18 cellular contexts compared by ENCODE assay signal in the genomic region with DNA sequence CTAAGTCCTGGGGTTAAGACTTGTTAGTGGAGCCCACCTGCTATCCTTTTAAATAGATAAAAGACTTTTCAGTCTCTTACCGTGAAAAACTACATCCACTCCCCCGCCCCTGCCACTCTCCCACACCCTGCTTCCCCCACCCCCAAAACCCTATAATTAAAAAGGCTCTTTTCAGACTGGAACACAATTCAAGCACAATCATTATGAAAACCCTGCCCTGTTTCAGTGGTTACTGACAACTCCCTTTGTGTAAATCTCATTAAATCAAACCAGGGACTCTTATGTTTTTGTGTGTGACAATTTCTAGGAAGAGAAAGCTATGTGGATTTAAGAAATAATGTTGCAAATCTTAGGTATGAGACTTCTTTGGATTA. TPM values are rescaled to one million over a fixed set of nuclear protein-coding genes. Genes with fewer than 3 reads are reported as not detected.
DNase-seq lines count a peak whose midpoint lies in the region; ATAC-seq and TF ChIP-seq lines count a peak whose summit lies in the region.
"Had no signal": no experiment of that assay in that cellular context is flagged by ENCODE, and none has a peak within 500 bp of the region (broad histone marks: within the 10 kb centered on the region; RNA-seq: fewer than 3 reads in every experiment).

No MANE protein-coding gene starts in this region.

- no peaks in the 10 kb centered on the region for H3K9me3 ChIP-seq in right atrium auricular region
- H3K9me3 ChIP-seq in PC-3 (ENCODE audit: low read length): 0 out of 2 replicates have a peak, but pooled peaks cover 4% of the 10 kb centered on the region
- no peaks in the 10 kb centered on the region for H3K9me3 ChIP-seq in neural progenitor cell (ENCODE audit: low read depth)
- peaks cover 5% of the 10 kb centered on the region for H3K9me3 ChIP-seq in mammary epithelial cell (replicated peaks; ENCODE audit: insufficient read depth, low read length)
- H3K9me3 ChIP-seq: suprapubic skin, vagina had no signal

- H3K4me1 ChIP-seq in right atrium auricular region: peaks cover 0 to 20% of the 10 kb centered on the region in 2 donors
- peaks cover 4% of the 10 kb centered on the region; the same call in 1 of the 2 replicates for H3K4me1 ChIP-seq in PC-3 (ENCODE audit: insufficient read depth, low read length)
- H3K4me1 ChIP-seq in neural progenitor cell: peaks cover 56% of the 10 kb centered on the region
- H3K4me1 ChIP-seq in mammary epithelial cell (ENCODE audit: insufficient read depth, low read length): no peaks in the 10 kb centered on the region

- H4K20me1 ChIP-seq in PC-3 (ENCODE audit: low read length) (no peaks in the 10 kb centered on the region), neural progenitor cell (ENCODE audit: low read depth) (peaks cover 27% of the 10 kb centered on the region), mammary epithelial cell (ENCODE audit: insufficient read depth, low read length) (no peaks in the 10 kb centered on the region)
- H4K20me1 ChIP-seq: BLaER1 had no signal

- POLR2A ChIA-PET in PC-3 (lab: Charles Lee; ENCODE audit: unreplicated experiment): interaction anchor here (0.6 to 0.7 kb wide), 2 partner anchors 55 to 623 kb away, joined by 3 to 11 read pairs; no protein-coding TSS in a partner anchor
- POLR2A ChIA-PET in activated CD4-positive, alpha-beta memory T cell treated with anti-CD3 and anti-CD28 coated beads, Interleukin-2, amount 10 ng/mL, durations not matched to agents 7 days and 5 days (lab: Charles Lee): no interaction called here

- H3K27me3 ChIP-seq in right atrium auricular region (no peaks in the 10 kb centered on the region), PC-3 (ENCODE audit: low read length) (no peaks in the 10 kb centered on the region), neural progenitor cell (peaks cover 14% of the 10 kb centered on the region), mammary epithelial cell (ENCODE audit: insufficient read depth, low read length) (no peaks in the 10 kb centered on the region)
- H3K27me3 ChIP-seq: BLaER1, suprapubic skin, vagina had no signal

- TF ChIP-seq CTCF in right atrium auricular region (IDR thresholded peaks at IDR 0.05): no peak
- no peak for TF ChIP-seq CTCF in PC-3 (conservative IDR thresholded peaks at IDR 0.05; ENCODE audit: low read depth, low read length)
- no peak for TF ChIP-seq CTCF in neural progenitor cell (IDR thresholded peaks at IDR 0.05)
- TF ChIP-seq CTCF in mammary epithelial cell (conservative IDR thresholded peaks at IDR 0.05 in 1 of 2, IDR thresholded peaks at IDR 0.05 in 1 of 2; ENCODE audit: extremely low read depth in 1 of 2, insufficient read depth in 1 of 2, low read depth in 1 of 2, low read length in 2 of 2): no peak

- DNase-seq in right atrium auricular region (ENCODE audit: low spot score): no peak
- no peak for DNase-seq in left ventricle myocardium superior
- DNase-seq in PC-3: no peak
- no peak for DNase-seq in neural progenitor cell (ENCODE audit: low spot score)
- DNase-seq in activated CD4-positive, alpha-beta memory T cell treated with anti-CD3 and anti-CD28 coated beads, Interleukin-2, amount 10 ng/mL, durations not matched to agents 7 days and 5 days: no peak
- DNase-seq in mammary epithelial cell: no peak
- no peak for DNase-seq in amygdala (lab: John Stamatoyannopoulos, UW)
- DNase-seq: activated CD4-positive, alpha-beta T cell treated with anti-CD3 and anti-CD28 coated beads, Interleukin-2, amount 10 ng/mL, durations not matched to agents 7 days and 5 days; activated CD8-positive, alpha-beta memory T cell treated with anti-CD3 and anti-CD28 coated beads, Interleukin-2, amount 50 U/mL, for 4 hours; activated effector memory CD4-positive, alpha-beta T cell treated with Interleukin-2 at 50 U/mL for 16 hours; Calu3; NCI-H2029 treated with DMSO at 0.1 percent for 48 hours had no signal

- H3K9ac ChIP-seq in PC-3 (ENCODE audit: low read length) (no peak overlapping the region), neural progenitor cell (no peak overlapping the region), mammary epithelial cell (ENCODE audit: insufficient read depth, low read length) (no peak overlapping the region)
- H3K9ac ChIP-seq: BLaER1 had no signal

- H3F3A ChIP-seq in PC-3 (ENCODE audit: low read length, unreplicated experiment): no peaks in the 10 kb centered on the region
- H3F3A ChIP-seq in neural progenitor cell (ENCODE audit: low read depth): peaks cover 67% of the 10 kb centered on the region

- in situ Hi-C loops in mammary epithelial cell (cut with MboI; ENCODE audit: low sequenced_read_pairs in 2 of 2): no loop called here

- H3K27ac Mint-ChIP-seq in neural progenitor cell: peak overlapping the region; percentile 97
- no peak overlapping the region for H3K27ac Mint-ChIP-seq in activated CD4-positive, alpha-beta memory T cell treated with anti-CD3 and anti-CD28 coated beads, Interleukin-2, amount 10 ng/mL, durations not matched to agents 7 days and 5 days
- H3K27ac Mint-ChIP-seq: activated CD4-positive, alpha-beta T cell treated with anti-CD3 and anti-CD28 coated beads, Interleukin-2, amount 10 ng/mL, durations not matched to agents 7 days and 5 days; T-helper 1 cell treated with Interleukin-12 subunit alpha and Interleukin-12 subunit beta and Interleukin-4 antibody, amounts not matched to agents 30 μg/mL and 1 μg/mL, for 36 hours had no signal

- ATAC-seq in left ventricle myocardium superior (no peak), PC-3 (peak; percentile 50; the same call in 1 of the 2 replicates), HG03354 (IDR thresholded peaks at IDR 0.05; ENCODE audit: poor library complexity, severe bottlenecking, unreplicated experiment) (no peak)

- intact Hi-C loops in left ventricle myocardium superior (cut with micrococcal nuclease) (no loop called here), PC-3 (cut with micrococcal nuclease) (no loop called here), mammary epithelial cell (cut with micrococcal nuclease) (no loop called here)

- peaks cover 78% of the 10 kb centered on the region for H3K4me1 Mint-ChIP-seq in neural progenitor cell
- no peaks in the 10 kb centered on the region for H3K4me1 Mint-ChIP-seq in activated CD4-positive, alpha-beta memory T cell treated with anti-CD3 and anti-CD28 coated beads, Interleukin-2, amount 10 ng/mL, durations not matched to agents 7 days and 5 days
- H3K4me1 Mint-ChIP-seq: activated CD4-positive, alpha-beta T cell treated with anti-CD3 and anti-CD28 coated beads, Interleukin-2, amount 10 ng/mL, durations not matched to agents 7 days and 5 days had no signal

- H3K4me3 Mint-ChIP-seq in neural progenitor cell: peak overlapping the region; percentile 24
- no peak overlapping the region for H3K4me3 Mint-ChIP-seq in activated CD4-positive, alpha-beta memory T cell treated with anti-CD3 and anti-CD28 coated beads, Interleukin-2, amount 10 ng/mL, durations not matched to agents 7 days and 5 days
- H3K4me3 Mint-ChIP-seq: activated CD4-positive, alpha-beta T cell treated with anti-CD3 and anti-CD28 coated beads, Interleukin-2, amount 10 ng/mL, durations not matched to agents 7 days and 5 days; T-helper 1 cell treated with Interleukin-12 subunit alpha and Interleukin-12 subunit beta and Interleukin-4 antibody, amounts not matched to agents 30 μg/mL and 1 μg/mL, for 36 hours had no signal

- CTCF ChIA-PET in PC-3 (lab: Charles Lee): no interaction called here
- CTCF ChIA-PET in activated CD4-positive, alpha-beta memory T cell treated with anti-CD3 and anti-CD28 coated beads, Interleukin-2, amount 10 ng/mL, durations not matched to agents 7 days and 5 days (lab: Charles Lee): no interaction called here
- CTCF ChIA-PET in mammary epithelial cell (lab: Charles Lee; ENCODE audit: low non-redundant PET): no interaction called here

- H2AFZ ChIP-seq in PC-3 (ENCODE audit: low read length): 0 out of 2 replicates have a peak overlapping the region, but pooled peaks have one; percentile 23
- H2AFZ ChIP-seq in neural progenitor cell (replicated peaks): no peak overlapping the region
- H2AFZ ChIP-seq in mammary epithelial cell (ENCODE audit: low read depth, low read length): no peak overlapping the region

- no CpG with 5 or more reads among the region's 2 CpGs for WGBS in mammary epithelial cell (ENCODE audit: low coverage, missing lambda C conversion rate)

- no peaks in the 10 kb centered on the region for H3K36me3 Mint-ChIP-seq in neural progenitor cell
- H3K36me3 Mint-ChIP-seq in activated CD4-positive, alpha-beta memory T cell treated with anti-CD3 and anti-CD28 coated beads, Interleukin-2, amount 10 ng/mL, durations not matched to agents 7 days and 5 days (ENCODE audit: low read depth): no peaks in the 10 kb centered on the region

- H3K4me3 ChIP-seq in right atrium auricular region (no peak overlapping the region), PC-3 (ENCODE audit: low read length) (no peak overlapping the region), neural progenitor cell (no peak overlapping the region), mammary epithelial cell (replicated peaks in 1 of 3; ENCODE audit: insufficient read depth in 1 of 3, low read depth in 2 of 3, low read length in 3 of 3) (no peak overlapping the region)
- H3K4me3 ChIP-seq: BLaER1, coronary artery, suprapubic skin, vagina had no signal

- no peaks in the 10 kb centered on the region for H3K79me2 ChIP-seq in PC-3 (ENCODE audit: low read length)
- no peaks in the 10 kb centered on the region for H3K79me2 ChIP-seq in neural progenitor cell (ENCODE audit: low read depth)
- no peaks in the 10 kb centered on the region for H3K79me2 ChIP-seq in mammary epithelial cell (ENCODE audit: insufficient read depth, low read length)

- no TSS peak for BruUV-seq in PC-3 (replicated peaks; lab: Mats Ljungman, UMichigan)
- BruUV-seq in mammary epithelial cell (replicated peaks; lab: Mats Ljungman, UMichigan): no TSS peak

- dilution Hi-C loops in mammary epithelial cell (cut with HindIII; ENCODE audit: low sequenced_read_pairs): no loop called here

- H3K36me3 ChIP-seq in right atrium auricular region (no peaks in the 10 kb centered on the region), PC-3 (ENCODE audit: low read depth, low read length) (no peaks in the 10 kb centered on the region), neural progenitor cell (no peaks in the 10 kb centered on the region), mammary epithelial cell (ENCODE audit: insufficient read depth, low read length) (no peaks in the 10 kb centered on the region)
- H3K36me3 ChIP-seq: BLaER1, suprapubic skin, vagina had no signal

- H3K9me3 Mint-ChIP-seq in neural progenitor cell: peaks cover 16% of the 10 kb centered on the region
- H3K9me3 Mint-ChIP-seq in activated CD4-positive, alpha-beta memory T cell treated with anti-CD3 and anti-CD28 coated beads, Interleukin-2, amount 10 ng/mL, durations not matched to agents 7 days and 5 days: no peaks in the 10 kb centered on the region
- H3K9me3 Mint-ChIP-seq: activated CD4-positive, alpha-beta T cell treated with anti-CD3 and anti-CD28 coated beads, Interleukin-2, amount 10 ng/mL, durations not matched to agents 7 days and 5 days; T-helper 1 cell treated with Interleukin-12 subunit alpha and Interleukin-12 subunit beta and Interleukin-4 antibody, amounts not matched to agents 30 μg/mL and 1 μg/mL, for 36 hours had no signal

- peak overlapping the region; percentile 59 to 65 for H3K27ac ChIP-seq in right atrium auricular region
- no peak overlapping the region for H3K27ac ChIP-seq in PC-3 (ENCODE audit: low read length)
- no peak overlapping the region for H3K27ac ChIP-seq in neural progenitor cell
- no peak overlapping the region for H3K27ac ChIP-seq in mammary epithelial cell (ENCODE audit: insufficient read depth, low read depth, low read length)
- H3K27ac ChIP-seq: BLaER1, coronary artery, suprapubic skin, vagina had no signal

- H3K4me2 ChIP-seq in PC-3 (ENCODE audit: low read length): no peak overlapping the region
- peak overlapping the region; percentile 58 for H3K4me2 ChIP-seq in neural progenitor cell
- H3K4me2 ChIP-seq in mammary epithelial cell (ENCODE audit: insufficient read depth, low read depth, low read length): no peak overlapping the region
- H3K4me2 ChIP-seq: BLaER1 had no signal

- H3K9me2 ChIP-seq in PC-3 (replicated peaks; ENCODE audit: low read length): no peaks in the 10 kb centered on the region

- H3K27me3 Mint-ChIP-seq in neural progenitor cell (ENCODE audit: insufficient read depth, low read depth): peaks cover 18% of the 10 kb centered on the region
- H3K27me3 Mint-ChIP-seq in activated CD4-positive, alpha-beta memory T cell treated with anti-CD3 and anti-CD28 coated beads, Interleukin-2, amount 10 ng/mL, durations not matched to agents 7 days and 5 days: peaks cover 42% of the 10 kb centered on the region

RNA-seq across cellular contexts. Expression of a gene that starts 21.0 kb away (rescaled TPM):
- total RNA-seq in right atrium auricular region: 10 to 100 TPM; 53.1 to 59.5 TPM
- total RNA-seq in left ventricle myocardium superior: 64.2 TPM
- total RNA-seq in PC-3 (2014; rRNA removed): 47.3 and 62.6 TPM in 2 replicates
- total RNA-seq in neural progenitor cell (ENCODE audit: low replicate concordance): 121 and 137 TPM in 2 replicates
- 1 to 10 TPM; 3.4 to 4.2 TPM for total RNA-seq in activated CD4-positive, alpha-beta memory T cell treated with anti-CD3 and anti-CD28 coated beads, Interleukin-2, amount 10 ng/mL, durations not matched to agents 7 days and 5 days
- total RNA-seq in mammary epithelial cell: 10 to 100 TPM; 62.2 to 68.7 TPM
- polyA plus RNA-seq in mammary epithelial cell: 38.4 TPM
- polyA minus RNA-seq in mammary epithelial cell: 139 TPM

Comparison
In these comparisons a context has a peak if more than half of its experiments do, and no peak if none do; other contexts are left out.
1. H3K27ac ChIP-seq: peak in right atrium auricular region (2 of 2); none in PC-3 (single experiment), neural progenitor cell (single experiment) and mammary epithelial cell (single experiment).